ENCODE assay signal across 27 cellular contexts in genomic region chr2:168995744-168996143, GRCh38. TPM values are rescaled to one million over a fixed set of nuclear protein-coding genes. Genes with fewer than 3 reads are reported as not detected.
"Had no signal": no experiment of that assay in that cellular context is flagged by ENCODE, and none has a peak within 500 bp of the region (broad histone marks: within the 10 kb centered on the region; RNA-seq: fewer than 3 reads in every experiment).

No MANE protein-coding gene starts in this region.

- DNase-seq: activated CD4-positive, alpha-beta T cell treated with anti-CD3 and anti-CD28 coated beads for 1 hour; activated CD4-positive, alpha-beta T cell treated with anti-CD3 and anti-CD28 coated beads for 4 hours; activated CD4-positive, alpha-beta T cell treated with anti-CD3 and anti-CD28 coated beads, Interleukin-2, amount 50 U/mL, for 1 hour; activated CD4-positive, alpha-beta T cell treated with anti-CD3 and anti-CD28 coated beads, Interleukin-2, amount 50 U/mL, for 48 hours; activated CD4-positive, CD25-positive, alpha-beta regulatory T cell; activated CD8-positive, alpha-beta memory T cell treated with anti-CD3 and anti-CD28 coated beads for 24 hours; activated CD8-positive, alpha-beta T cell treated with anti-CD3 and anti-CD28 coated beads for 36 hours; activated effector memory CD4-positive, alpha-beta T cell treated with Interleukin-2 at 50 U/mL for 16 hours; activated gamma-delta T cell treated with Interleukin-2 at 50 U/mL for 16 hours; activated naive CD4-positive, alpha-beta T cell treated with anti-CD3 and anti-CD28 coated beads, Interleukin-2, amount 10 ng/mL, durations not matched to agents 7 days and 5 days; activated naive CD8-positive, alpha-beta T cell treated with anti-CD3 and anti-CD28 coated beads, Interleukin-2, amount 10 ng/mL, durations not matched to agents 7 days and 5 days; activated T-cell treated with anti-CD3 and anti-CD28 coated beads, Interleukin-2, amount 50 U/mL, for 4 hours; effector CD4-positive, alpha-beta T cell; effector memory CD8-positive, alpha-beta T cell; esophagus squamous epithelium; foreskin melanocyte; heart right ventricle; T-helper 2 cell had no signal

- H3K4me2 ChIP-seq: hepatocyte had no signal

- H3K27me3 ChIP-seq: ascending aorta, breast epithelium, esophagus squamous epithelium, gastroesophageal sphincter, heart right ventricle, hepatocyte had no signal

- H3K9me3 ChIP-seq: ascending aorta, breast epithelium, esophagus squamous epithelium, gastroesophageal sphincter, heart right ventricle had no signal

- H3K79me2 ChIP-seq: hepatocyte had no signal

- ATAC-seq: activated CD8-positive, alpha-beta T cell treated with anti-CD3 and anti-CD28 coated beads for 36 hours; activated naive CD4-positive, alpha-beta T cell treated with anti-CD3 and anti-CD28 coated beads, Interleukin-2, amount 50 U/mL, for 72 hours; activated T-cell treated with anti-CD3 and anti-CD28 coated beads, Interleukin-2, amount 50 U/mL, for 4 hours; activated T-helper 17 cell treated with anti-CD3 and anti-CD28 coated beads, Interleukin-2, amount 50 U/mL, for 72 hours; effector memory CD8-positive, alpha-beta T cell; gastroesophageal sphincter; heart right ventricle had no signal

- H3K4me1 ChIP-seq: ascending aorta, breast epithelium, gastroesophageal sphincter had no signal

- H2AFZ ChIP-seq: hepatocyte had no signal

- H3K27ac ChIP-seq: ascending aorta, breast epithelium, coronary artery, epithelial cell of prostate, esophagus squamous epithelium, gastroesophageal sphincter, hepatocyte had no signal

- H3K4me3 ChIP-seq: ascending aorta, breast epithelium, coronary artery, esophagus squamous epithelium, gastroesophageal sphincter, heart right ventricle, hepatocyte had no signal

- H3K36me3 ChIP-seq: ascending aorta, breast epithelium, esophagus squamous epithelium, gastroesophageal sphincter, heart right ventricle had no signal

RNA-seq across cellular contexts. Expression of gene ABCB11, which starts 35.4 kb away (rescaled TPM):
- total RNA-seq: activated CD8-positive, alpha-beta T cell treated with anti-CD3 and anti-CD28 coated beads for 36 hours; activated naive CD4-positive, alpha-beta T cell treated with anti-CD3 and anti-CD28 coated beads, Interleukin-2, amount 50 U/mL, for 72 hours; activated T-cell treated with anti-CD3 and anti-CD28 coated beads, Interleukin-2, amount 50 U/mL, for 4 hours; activated T-helper 17 cell treated with anti-CD3 and anti-CD28 coated beads, Interleukin-2, amount 50 U/mL, for 72 hours; ascending aorta; fibroblast of lung had no signal
- polyA plus RNA-seq: fibroblast of lung had no signal
